Comparison of ENCODE assay signal across 17 cellular contexts in the genomic region with DNA sequence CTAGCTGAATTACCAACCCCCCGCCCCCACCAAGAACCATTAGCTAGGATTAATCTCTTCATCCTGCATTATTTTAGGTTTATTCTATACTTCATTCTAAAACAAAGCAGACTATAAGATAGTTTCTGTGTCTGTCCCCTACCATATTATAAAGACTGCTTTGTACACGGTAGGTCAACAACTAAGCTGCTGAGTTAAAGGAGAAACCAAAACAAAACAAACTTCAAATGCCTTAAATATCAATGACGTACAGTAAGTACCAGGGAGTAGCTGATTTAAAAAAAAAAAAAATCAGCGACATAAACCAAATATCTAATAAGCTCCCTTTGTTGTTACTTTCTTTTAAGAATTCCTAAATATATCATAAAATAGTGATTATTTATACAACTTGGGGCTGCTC. TPM values are rescaled to one million over a fixed set of nuclear protein-coding genes. Genes with fewer than 3 reads are reported as not detected.
A peak's percentile ranks its signal among the peaks of the same experiment; 100 is the strongest.
DNase-seq lines count a peak whose midpoint lies in the region; ATAC-seq, FAIRE-seq and TF ChIP-seq lines count a peak whose summit lies in the region.
"Had no signal": no experiment of that assay in that cellular context is flagged by ENCODE, and none has a peak within 500 bp of the region (broad histone marks: within the 10 kb centered on the region; RNA-seq: fewer than 3 reads in every experiment).

No MANE protein-coding gene starts in this region.

- no peak for TF ChIP-seq POLR2A in H1 (IDR thresholded peaks at IDR 0.05; ENCODE audit: control extremely low read depth in 1 of 2, low read depth in 2 of 2, low read length in 2 of 2)

- no peaks in the 10 kb centered on the region; the same call in 1 of the 2 replicates for H3K79me1 ChIP-seq in H1 (ENCODE audit: low read depth, low read length)

- H2AFZ ChIP-seq in astrocyte (ENCODE audit: low read depth, low read length) (no peak overlapping the region), H1 (ENCODE audit: low read length) (no peak overlapping the region)

- H2BK15ac ChIP-seq in H1 (ENCODE audit: low read length), result no peak overlapping the region

- H3K4me1 Mint-ChIP-seq in astrocyte (ENCODE audit: low read depth, unreplicated experiment) (peaks cover 3% of the 10 kb centered on the region), osteocyte (ENCODE audit: unreplicated experiment) (peaks cover 31% of the 10 kb centered on the region), T-helper 17 cell (peaks cover 11% of the 10 kb centered on the region)

- no peak overlapping the region for H3K56ac ChIP-seq in H1 (replicated peaks; ENCODE audit: insufficient read length, low read depth, low read length)

- H4K20me1 ChIP-seq in astrocyte (ENCODE audit: insufficient read depth, low read length) (no peaks in the 10 kb centered on the region), H1 (replicated peaks in 1 of 2; ENCODE audit: control insufficient read depth in 1 of 2, insufficient read depth in 2 of 2, low read length in 2 of 2) (peaks cover 2 to 4% of the 10 kb centered on the region in 2 experiments)

- no peak overlapping the region for H4K8ac ChIP-seq in H1 (ENCODE audit: extremely low read depth, insufficient read depth, low read length)

- H2BK120ac ChIP-seq in H1 (replicated peaks; ENCODE audit: low read depth, low read length), result no peak overlapping the region

- CTCF ChIA-PET in H1 (lab: Charles Lee; ENCODE audit: partially characterized antibody), result interaction anchor here (0.6 to 5.4 kb wide), 42 partner anchors 8 to 546 kb away, joined by 3 to 79 read pairs (median 4); no protein-coding TSS in a partner anchor

- no peak for TF ChIP-seq CTCF in astrocyte (IDR thresholded peaks at IDR 0.05; ENCODE audit: insufficient read depth, low read depth, low read length)
- no peak for TF ChIP-seq CTCF in H1 (IDR thresholded peaks at IDR 0.05; ENCODE audit: control extremely low read depth in 1 of 3, insufficient read depth in 1 of 3, low read depth in 1 of 3, low read length in 3 of 3)
- TF ChIP-seq CTCF in osteocyte (IDR thresholded peaks at IDR 0.05), result no peak

- TF ChIP-seq EP300 in H1 (IDR thresholded peaks at IDR 0.05; ENCODE audit: borderline replicate concordance in 1 of 2, low read depth in 2 of 2, low read length in 2 of 2), result no peak

- H3K9ac ChIP-seq in astrocyte (ENCODE audit: low read length) (no peak overlapping the region), H1 (replicated peaks in 1 of 4; ENCODE audit: extremely low read depth in 1 of 4, low read depth in 3 of 4, low read length in 3 of 4) (no peak overlapping the region)
- H3K9ac ChIP-seq: BLaER1 treated with 17β-estradiol and CSF1 and Interleukin-3, amounts not matched to agents 10 nM and 100 nM had no signal

- H3K36me3 Mint-ChIP-seq in astrocyte (ENCODE audit: low read depth, unreplicated experiment), result no peaks in the 10 kb centered on the region
- H3K36me3 Mint-ChIP-seq in osteocyte (ENCODE audit: unreplicated experiment), result no peaks in the 10 kb centered on the region
- H3K36me3 Mint-ChIP-seq in T-helper 17 cell (ENCODE audit: low read depth), result no peaks in the 10 kb centered on the region
- H3K36me3 Mint-ChIP-seq: CD4-positive, CD25-positive, alpha-beta regulatory T cell had no signal

- peak overlapping the region; percentile 76 for H4K5ac ChIP-seq in H1 (ENCODE audit: insufficient read length, low read depth, low read length)

- no peak overlapping the region for H3K4ac ChIP-seq in H1 (replicated peaks; ENCODE audit: insufficient read length, low read depth, low read length)

- H4K91ac ChIP-seq in H1 (replicated peaks; ENCODE audit: insufficient read length, low read length), result no peak overlapping the region

- no peak for ATAC-seq in T-helper 17 cell
- ATAC-seq: GM12878, HCT116 had no signal

- peak overlapping the region; percentile 32 for H3K4me2 ChIP-seq in astrocyte (ENCODE audit: low read length)
- no peak overlapping the region for H3K4me2 ChIP-seq in H1 (ENCODE audit: insufficient read depth in 1 of 2, low read depth in 2 of 2, low read length in 2 of 2)
- H3K4me2 ChIP-seq: BLaER1 treated with 17β-estradiol and CSF1 and Interleukin-3, amounts not matched to agents 10 nM and 100 nM had no signal

- H3K18ac ChIP-seq in H1 (ENCODE audit: extremely low read depth, low read length), result no peak overlapping the region

- no peak for TF ChIP-seq RAD21 in H1 (IDR thresholded peaks at IDR 0.05 in 1 of 2, conservative IDR thresholded peaks at IDR 0.05 in 1 of 2; ENCODE audit: low read depth in 2 of 2, low read length in 2 of 2)

- H3K4me3 Mint-ChIP-seq in astrocyte (ENCODE audit: unreplicated experiment) (no peak overlapping the region), osteocyte (ENCODE audit: unreplicated experiment) (no peak overlapping the region), T-helper 17 cell (no peak overlapping the region)
- H3K4me3 Mint-ChIP-seq: CD4-positive, CD25-positive, alpha-beta regulatory T cell had no signal

- H2BK20ac ChIP-seq in H1 (ENCODE audit: low read length), result no peak overlapping the region

- H3K9me3 Mint-ChIP-seq in astrocyte (ENCODE audit: unreplicated experiment) (no peaks in the 10 kb centered on the region), osteocyte (ENCODE audit: unreplicated experiment) (no peaks in the 10 kb centered on the region)
- H3K9me3 Mint-ChIP-seq: CD4-positive, CD25-positive, alpha-beta regulatory T cell had no signal

- H2BK5ac ChIP-seq in H1 (ENCODE audit: low read depth, low read length), result no peak overlapping the region

- H3K4me1 ChIP-seq in HAP-1 (peaks cover 7% of the 10 kb centered on the region), astrocyte (ENCODE audit: insufficient read depth, low read length) (peaks cover 5% of the 10 kb centered on the region), H1 (replicated peaks in 1 of 4; ENCODE audit: control insufficient read depth in 3 of 4, insufficient read depth in 4 of 4, low read length in 3 of 4) (peaks cover 2 to 11% (median 5%) of the 10 kb centered on the region in 4 experiments; a peak in 4 of 7 replicates)

- in situ Hi-C loops in HAP-1 (cut with MboI; ENCODE audit: low sequenced_read_pairs), result loop anchor here (10.0 to 25.0 kb wide), 2 partner anchors 153 to 714 kb away; no protein-coding TSS in a partner anchor

- H3K27ac Mint-ChIP-seq in astrocyte (ENCODE audit: unreplicated experiment) (no peak overlapping the region), osteocyte (ENCODE audit: unreplicated experiment) (peak overlapping the region; percentile 18), T-helper 17 cell (no peak overlapping the region)
- H3K27ac Mint-ChIP-seq: CD4-positive, CD25-positive, alpha-beta regulatory T cell had no signal

- H2BK12ac ChIP-seq in H1 (ENCODE audit: low read depth, low read length), result no peak overlapping the region

- H3K79me2 ChIP-seq in astrocyte (ENCODE audit: insufficient read depth, low read length) (peaks cover 6% of the 10 kb centered on the region), H1 (ENCODE audit: control insufficient read depth in 1 of 2, insufficient read depth in 2 of 2, low read length in 2 of 2) (no peaks in the 10 kb centered on the region)

- H3K4me3 ChIP-seq in HAP-1 (no peak overlapping the region), astrocyte (ENCODE audit: insufficient read depth, low read depth, low read length) (no peak overlapping the region), H1 (ENCODE audit: extremely low read depth in 1 of 4, insufficient read depth in 2 of 4, low read depth in 3 of 4, low read length in 4 of 4) (peak overlapping the region in 1 of 4 experiments; percentile 0; a peak in 1 of 8 replicates)
- H3K4me3 ChIP-seq: BLaER1 treated with 17β-estradiol and CSF1 and Interleukin-3, amounts not matched to agents 10 nM and 100 nM; GM12878 had no signal

- H3K27me3 Mint-ChIP-seq in astrocyte (ENCODE audit: low read depth, unreplicated experiment), result no peaks in the 10 kb centered on the region
- no peaks in the 10 kb centered on the region for H3K27me3 Mint-ChIP-seq in osteocyte (ENCODE audit: unreplicated experiment)
- H3K27me3 Mint-ChIP-seq in T-helper 17 cell, result no peaks in the 10 kb centered on the region

- no peak overlapping the region for H3K23ac ChIP-seq in H1 (ENCODE audit: insufficient read length)

- WGBS in H1 (ENCODE audit: extremely low coverage in 1 of 2, insufficient coverage in 1 of 2, insufficient read length in 1 of 2, insufficient replicate concordance in 2 of 2, low coverage in 1 of 2, low lambda C conversion rate in 2 of 2, missing lambda C conversion rate in 1 of 2), 2 experiments, result 57% methylated on average over 4 of the region's 4 CpGs; no CpG with 5 or more reads in 1 of the 2 experiments

- H3K9me3 ChIP-seq in HAP-1 (no peaks in the 10 kb centered on the region), astrocyte (ENCODE audit: insufficient read depth, low read depth, low read length) (no peaks in the 10 kb centered on the region), H1 (ENCODE audit: insufficient read depth in 2 of 2, low read depth in 1 of 2, low read length in 1 of 2) (no peaks in the 10 kb centered on the region), T-helper 17 cell (ENCODE audit: control insufficient read depth, low read length, poor library complexity, severe bottlenecking) (no peaks in the 10 kb centered on the region)
- H3K9me3 ChIP-seq: BLaER1 treated with 17β-estradiol and CSF1 and Interleukin-3, amounts not matched to agents 10 nM and 100 nM had no signal

- H2AK5ac ChIP-seq in H1 (ENCODE audit: low read depth, low read length), result no peak overlapping the region

- H3K36me3 ChIP-seq in HAP-1 (replicated peaks) (no peaks in the 10 kb centered on the region), astrocyte (ENCODE audit: insufficient read depth, low read length) (no peaks in the 10 kb centered on the region), H1 (ENCODE audit: control insufficient read depth in 2 of 4, insufficient read depth in 4 of 4, low read length in 3 of 4) (no peaks in the 10 kb centered on the region)
- H3K36me3 ChIP-seq: BLaER1 treated with 17β-estradiol and CSF1 and Interleukin-3, amounts not matched to agents 10 nM and 100 nM had no signal

- H3K27ac ChIP-seq in astrocyte (ENCODE audit: low read depth, low read length), result peak overlapping the region; percentile 8
- no peak overlapping the region for H3K27ac ChIP-seq in H1 (ENCODE audit: low read depth, low read length)
- H3K27ac ChIP-seq: BLaER1 treated with 17β-estradiol and CSF1 and Interleukin-3, amounts not matched to agents 10 nM and 100 nM had no signal

- POLR2A ChIA-PET in H1 (lab: Charles Lee; ENCODE audit: partially characterized antibody), result no interaction called here

- peak; percentile 29 to 31 for DNase-seq in HAP-1 (ENCODE audit: low spot score in 2 of 2)
- no peak for DNase-seq in astrocyte (ENCODE audit: low read depth)
- DNase-seq in H1 (ENCODE audit: low read depth in 1 of 2, low spot score in 2 of 2), result no peak
- DNase-seq in osteocyte (ENCODE audit: extremely low spot score, unreplicated experiment), result no peak
- DNase-seq in HCEC 1CT, result no peak
- DNase-seq in amygdala (lab: John Stamatoyannopoulos, UW), result no peak
- DNase-seq in AG08396 (ENCODE audit: low spot score), result no peak
- no peak for DNase-seq in T-helper 17 cell
- DNase-seq: 8988T, DMS 273 treated with DMSO at 0.1 percent for 48 hours, DMS79, GOT3 had no signal

- H3K23me2 ChIP-seq in H1 (ENCODE audit: low read depth, low read length), result no peaks in the 10 kb centered on the region

- H3K27me3 ChIP-seq in HAP-1 (ENCODE audit: low read depth) (no peaks in the 10 kb centered on the region), astrocyte (ENCODE audit: insufficient read depth, low read length) (no peaks in the 10 kb centered on the region), H1 (replicated peaks in 1 of 4; ENCODE audit: control insufficient read depth in 3 of 4, extremely low read depth in 1 of 4, insufficient read depth in 3 of 4, low read length in 3 of 4) (no peaks in the 10 kb centered on the region)
- H3K27me3 ChIP-seq: BLaER1 treated with 17β-estradiol and CSF1 and Interleukin-3, amounts not matched to agents 10 nM and 100 nM had no signal

- H3K14ac ChIP-seq in H1 (ENCODE audit: insufficient read length), result no peak overlapping the region

- FAIRE-seq in astrocyte (lab: Jason Lieb, UNC) (no peak), H1 (lab: Jason Lieb, UNC) (no peak)
- FAIRE-seq: GM12878, HTR-8/SVneo had no signal

RNA-seq across cellular contexts. Expression of gene VGLL4, which starts 7.8 kb away (rescaled TPM):
- total RNA-seq in astrocyte (69.7 and 70.3 TPM in 2 replicates), osteocyte (130 and 139 TPM in 2 replicates), T-helper 17 cell (10 to 100 TPM; 18.7 to 20.2 TPM)
- total RNA-seq in H1 (2021; fragmentation: NEBNext Ultra II Directional; extraction: Animal tissue kit (Norgen Biotek cat#: 25700)), result 41.9 and 45.1 TPM in 2 replicates
- polyA plus RNA-seq in H1 (2011; rRNA removed), result 50.0 and 61.4 TPM in 2 replicates
- 36.8 TPM for polyA plus RNA-seq in H1 (2011; cell fraction: cytosol; rRNA removed)
- 47.2 TPM for polyA plus RNA-seq in H1 (2011; cell fraction: nucleus; rRNA removed)
- polyA plus RNA-seq in H1 (2012, experiment 1 of 2), result 25.0 to 30.9 TPM (median 26.7 TPM) in 4 replicates
- 28.4 TPM for polyA plus RNA-seq in H1 (2012, experiment 2 of 2)
- 33.7 TPM for polyA plus RNA-seq in H1 (2013, experiment 1 of 2)
- 33.3 TPM for polyA plus RNA-seq in H1 (2013, experiment 2 of 2)
- 23.2 and 35.7 TPM in 2 replicates for polyA minus RNA-seq in H1 (2011; rRNA and poly(A)+ RNA removed)
- polyA minus RNA-seq in H1 (2011; cell fraction: cytosol; rRNA and poly(A)+ RNA removed), result 23.8 TPM
- 46.4 TPM for polyA minus RNA-seq in H1 (2011; cell fraction: nucleus; rRNA and poly(A)+ RNA removed)

Comparison
In these comparisons a context has a peak if more than half of its experiments do, and no peak if none do; other contexts are left out.
1. DNase-seq: peak in HAP-1 (2 of 2); none in astrocyte (single experiment), H1 (0 of 2), osteocyte (single experiment), HCEC 1CT (single experiment), amygdala (0 of 56), AG08396 (single experiment) and T-helper 17 cell (0 of 3).